In the genomic region with DNA sequence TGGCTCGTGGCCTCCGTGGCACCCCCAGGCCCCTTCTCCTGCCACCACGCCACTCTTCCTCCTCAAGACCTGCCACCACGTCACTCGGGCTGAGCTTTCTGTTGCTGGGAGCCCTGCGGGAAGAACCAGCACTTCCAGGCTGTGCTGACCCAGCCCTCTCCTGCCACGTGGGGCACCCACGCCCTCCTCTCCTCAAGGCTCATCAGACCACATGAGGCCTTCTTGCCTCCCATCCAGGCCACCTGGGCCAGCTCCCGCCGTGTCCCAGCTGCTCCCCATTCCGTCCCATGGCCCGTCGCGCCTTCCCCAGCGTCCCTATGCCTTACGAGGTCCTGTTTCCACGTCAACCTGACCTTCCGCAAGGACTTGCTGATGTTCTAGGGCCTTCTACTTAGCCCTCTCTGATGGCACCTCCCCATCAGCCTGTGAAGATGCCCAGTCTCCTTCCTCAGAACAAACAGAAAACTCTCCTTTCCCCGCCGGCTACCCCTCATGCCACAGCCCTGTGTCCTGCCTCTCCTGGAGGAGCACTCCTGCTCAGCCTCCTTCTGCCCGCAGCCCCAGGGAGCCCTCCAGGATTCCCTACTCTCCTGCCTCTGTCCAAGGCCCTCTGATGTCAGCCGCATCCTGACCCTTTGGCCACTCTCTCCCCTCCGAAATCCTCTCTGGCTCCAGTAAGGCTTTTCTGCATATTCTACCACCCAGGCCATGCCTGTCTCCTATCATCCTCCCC, we compare ENCODE assay signal across 11 cellular contexts.
DNase-seq lines count a peak whose midpoint lies in the region; ATAC-seq and TF ChIP-seq lines count a peak whose summit lies in the region.
"Had no signal": no experiment of that assay in that cellular context is flagged by ENCODE, and none has a peak within 500 bp of the region (broad histone marks: within the 10 kb centered on the region; RNA-seq: fewer than 3 reads in every experiment).

No MANE protein-coding gene starts in this region.

- intact Hi-C loops in Caco-2 (cut with micrococcal nuclease; ENCODE audit: unreplicated experiment) (loop anchor here (5.0 kb wide), 2 partner anchors 176 to 226 kb away; no protein-coding TSS in a partner anchor), Panc1 (cut with micrococcal nuclease; ENCODE audit: unreplicated experiment) (no loop called here)
- intact Hi-C loops in dendritic cell treated with granulocyte-macrophage colony-stimulating factor and Interleukin-4, amounts not matched to agents 40 ng/mL and 50 ng/mL, for 4 days (cut with micrococcal nuclease): no loop called here

- H3K4me3 Mint-ChIP-seq in Caco-2 (ENCODE audit: unreplicated experiment) (no peak overlapping the region), neural crest cell (no peak overlapping the region)
- H3K4me3 Mint-ChIP-seq in dendritic cell treated with granulocyte-macrophage colony-stimulating factor and Interleukin-4, amounts not matched to agents 40 ng/mL and 50 ng/mL, for 4 days: no peak overlapping the region

- H3K27me3 ChIP-seq in Caco-2 (replicated peaks; ENCODE audit: control insufficient read depth, insufficient read depth, low read length) (no peaks in the 10 kb centered on the region), Panc1 (ENCODE audit: control insufficient read depth, insufficient read depth, low read length) (no peaks in the 10 kb centered on the region)

- TF ChIP-seq CTCF in Caco-2 (IDR thresholded peaks at IDR 0.05; ENCODE audit: insufficient read depth in 1 of 2, low read depth in 1 of 2, low read length in 1 of 2, severe bottlenecking in 1 of 2, unreplicated experiment in 1 of 2): no peak
- TF ChIP-seq CTCF in Panc1 (IDR thresholded peaks at IDR 0.05): no peak
- TF ChIP-seq CTCF in neural crest cell (conservative IDR thresholded peaks at IDR 0.05): no peak

- no peaks in the 10 kb centered on the region for H3K9me3 Mint-ChIP-seq in Caco-2 (ENCODE audit: unreplicated experiment)
- no peaks in the 10 kb centered on the region for H3K9me3 Mint-ChIP-seq in dendritic cell treated with granulocyte-macrophage colony-stimulating factor and Interleukin-4, amounts not matched to agents 40 ng/mL and 50 ng/mL, for 4 days
- H3K9me3 Mint-ChIP-seq in neural crest cell: no peaks in the 10 kb centered on the region

- POLR2A ChIA-PET in Caco-2 (lab: Charles Lee): no interaction called here
- POLR2A ChIA-PET in Panc1 (lab: Charles Lee): no interaction called here

- H3K36me3 Mint-ChIP-seq in Caco-2 (ENCODE audit: insufficient read depth, unreplicated experiment): peaks cover 13% of the 10 kb centered on the region
- H3K36me3 Mint-ChIP-seq in dendritic cell treated with granulocyte-macrophage colony-stimulating factor and Interleukin-4, amounts not matched to agents 40 ng/mL and 50 ng/mL, for 4 days (ENCODE audit: low read depth): peaks cover 52% of the 10 kb centered on the region
- H3K36me3 Mint-ChIP-seq in neural crest cell (ENCODE audit: low read depth): peaks cover 21% of the 10 kb centered on the region

- in situ Hi-C loops in Panc1 (cut with HindIII; ENCODE audit: low pct_unique_long_range_greater_than_20kb, low sequenced_read_pairs): no loop called here

- H3K27me3 Mint-ChIP-seq in Caco-2 (ENCODE audit: insufficient read depth, unreplicated experiment): no peaks in the 10 kb centered on the region
- no peaks in the 10 kb centered on the region for H3K27me3 Mint-ChIP-seq in dendritic cell treated with granulocyte-macrophage colony-stimulating factor and Interleukin-4, amounts not matched to agents 40 ng/mL and 50 ng/mL, for 4 days
- H3K27me3 Mint-ChIP-seq in neural crest cell (ENCODE audit: low read depth): no peaks in the 10 kb centered on the region

- H3K9me3 ChIP-seq in Caco-2 (no peaks in the 10 kb centered on the region), Panc1 (ENCODE audit: control insufficient read depth, insufficient read depth, low read depth, low read length) (no peaks in the 10 kb centered on the region)

- no peaks in the 10 kb centered on the region for H3K36me3 ChIP-seq in Caco-2 (ENCODE audit: control insufficient read depth, insufficient read depth, low read length)
- H3K36me3 ChIP-seq in Panc1 (ENCODE audit: control insufficient read depth, insufficient read depth, low read length): no peaks in the 10 kb centered on the region; the same call in 1 of the 2 replicates

- H3K27ac ChIP-seq in Panc1 (ENCODE audit: low read length): no peak overlapping the region

- peaks cover 13% of the 10 kb centered on the region for H3K4me1 ChIP-seq in Caco-2
- H3K4me1 ChIP-seq in Panc1 (ENCODE audit: control insufficient read depth, insufficient read depth, low read length): peaks cover 8% of the 10 kb centered on the region

- H3K4me1 Mint-ChIP-seq in Caco-2 (ENCODE audit: low read depth, unreplicated experiment) (peaks cover 10% of the 10 kb centered on the region), neural crest cell (peaks cover 6% of the 10 kb centered on the region)
- peaks cover 88% of the 10 kb centered on the region for H3K4me1 Mint-ChIP-seq in dendritic cell treated with granulocyte-macrophage colony-stimulating factor and Interleukin-4, amounts not matched to agents 40 ng/mL and 50 ng/mL, for 4 days (ENCODE audit: low read depth)

- H3K4me3 ChIP-seq in Caco-2 (ENCODE audit: low read depth, low read length) (no peak overlapping the region), Panc1 (ENCODE audit: low read depth in 2 of 2, low read length in 2 of 2) (no peak overlapping the region)

- H3K27ac Mint-ChIP-seq in Caco-2 (ENCODE audit: unreplicated experiment) (peak overlapping the region; percentile 20), neural crest cell (ENCODE audit: unreplicated experiment) (peak overlapping the region; percentile 19)
- H3K27ac Mint-ChIP-seq in dendritic cell treated with granulocyte-macrophage colony-stimulating factor and Interleukin-4, amounts not matched to agents 40 ng/mL and 50 ng/mL, for 4 days: peak overlapping the region; percentile 65

- CTCF ChIA-PET in Caco-2 (lab: Charles Lee) (interaction anchor here (0.7 kb wide), 1 partner anchor 156 kb away, joined by 3 read pairs; no protein-coding TSS in a partner anchor), Panc1 (lab: Charles Lee) (interaction anchor here (0.5 kb wide), 1 partner anchor 28 kb away, joined by 7 read pairs; no protein-coding TSS in a partner anchor)

- BruUV-seq in Caco-2 (replicated peaks; lab: Mats Ljungman, UMichigan) (no TSS peak), Panc1 (replicated peaks; lab: Mats Ljungman, UMichigan) (no TSS peak)

- peak; percentile 59 for ATAC-seq in Panc1
- ATAC-seq in HG02852 (IDR thresholded peaks at IDR 0.05; ENCODE audit: unreplicated experiment): no peak
- ATAC-seq in GM18861 (IDR thresholded peaks at IDR 0.05; ENCODE audit: unreplicated experiment): no peak

- peak in 1 of 2 experiments; percentile 16 for DNase-seq in Caco-2
- no peak for DNase-seq in Panc1 (ENCODE audit: low read depth, low spot score)
- DNase-seq in neural crest cell (ENCODE audit: low read depth, low spot score): no peak
- DNase-seq in HK-2 (ENCODE audit: unreplicated experiment): no peak
- DNase-seq: activated T-cell treated with anti-CD3 and anti-CD28 coated beads, Interleukin-2, amount 50 U/mL, for 48 hours; cerebellar nuclear complex; NCI-H526 treated with DMSO at 0.1 percent for 48 hours; RPMI8226 had no signal
